Comparison of ENCODE assay signal across 15 cellular contexts in genomic region chr16:69924041-69924775, GRCh38. TPM values are rescaled to one million over a fixed set of nuclear protein-coding genes. Genes with fewer than 3 reads are reported as not detected.
DNase-seq lines count a peak whose midpoint lies in the region; FAIRE-seq and TF ChIP-seq lines count a peak whose summit lies in the region.
"Had no signal": no experiment of that assay in that cellular context is flagged by ENCODE, and none has a peak within 500 bp of the region (broad histone marks: within the 10 kb centered on the region; RNA-seq: fewer than 3 reads in every experiment).

No MANE protein-coding gene starts in this region.

- intact Hi-C loops in endothelial cell of umbilical vein (cut with micrococcal nuclease) = no loop called here

- H3K9ac ChIP-seq in endothelial cell of umbilical vein (replicated peaks; ENCODE audit: extremely low read depth, insufficient read depth, low read length) = peak overlapping the region; percentile 7

- TF ChIP-seq CTCF in Peyer's patch (IDR thresholded peaks at IDR 0.05) (no peak), endothelial cell of umbilical vein (IDR thresholded peaks at IDR 0.05; ENCODE audit: extremely low read depth in 1 of 2, insufficient read depth in 1 of 2, low read depth in 1 of 2, low read length in 2 of 2) (no peak), neural crest cell (conservative IDR thresholded peaks at IDR 0.05) (no peak), type B pancreatic cell (conservative IDR thresholded peaks at IDR 0.05) (no peak)

- H3K27me3 ChIP-seq in Peyer's patch (no peaks in the 10 kb centered on the region), endothelial cell of umbilical vein (ENCODE audit: control insufficient read depth in 2 of 2, insufficient read depth in 2 of 2, low read length in 2 of 2) (no peaks in the 10 kb centered on the region)
- H3K27me3 ChIP-seq: SJSA1 had no signal

- H2AFZ ChIP-seq in endothelial cell of umbilical vein (ENCODE audit: low read depth, low read length) = no peak overlapping the region

- H3K79me2 ChIP-seq in endothelial cell of umbilical vein (ENCODE audit: control insufficient read depth, insufficient read depth, low read length) = no peaks in the 10 kb centered on the region

- H3K27ac ChIP-seq in Peyer's patch (peak overlapping the region in 3 of 4 donors; percentile 30 to 70 (median 30)), endothelial cell of umbilical vein (ENCODE audit: insufficient read depth, low read depth, low read length) (no peak overlapping the region)

- CTCF ChIA-PET in endothelial cell of umbilical vein (lab: Charles Lee) = interaction anchor here (12.4 kb wide), 1 partner anchor 128 kb away, joined by 320 read pairs; no protein-coding TSS in a partner anchor

- H3K9me3 ChIP-seq in Peyer's patch (no peaks in the 10 kb centered on the region), endothelial cell of umbilical vein (replicated peaks; ENCODE audit: control insufficient read depth, insufficient read depth, low read length) (no peaks in the 10 kb centered on the region)
- H3K9me3 ChIP-seq: SJSA1 had no signal

- no peak overlapping the region for H3K4me2 ChIP-seq in endothelial cell of umbilical vein (ENCODE audit: insufficient read depth, low read length)

- H3K27ac Mint-ChIP-seq in neural crest cell (ENCODE audit: unreplicated experiment) (no peak overlapping the region), type B pancreatic cell (peak overlapping the region; percentile 48)
- H3K27ac Mint-ChIP-seq: activated naive CD4-positive, alpha-beta T cell treated with anti-CD3 and anti-CD28 coated beads for 36 hours had no signal

- H3K27me3 Mint-ChIP-seq in neural crest cell (ENCODE audit: low read depth) (no peaks in the 10 kb centered on the region), type B pancreatic cell (no peaks in the 10 kb centered on the region)
- H3K27me3 Mint-ChIP-seq: naive thymus-derived CD4-positive, alpha-beta T cell had no signal

- H3K36me3 ChIP-seq in Peyer's patch = peaks cover 0 to 15% (median 0%) of the 10 kb centered on the region in 3 donors
- peaks cover 0 to 2% of the 10 kb centered on the region in 2 experiments for H3K36me3 ChIP-seq in endothelial cell of umbilical vein (ENCODE audit: control insufficient read depth in 2 of 2, extremely low read depth in 1 of 2, insufficient read depth in 2 of 2, low read length in 2 of 2)

- H3K4me3 Mint-ChIP-seq in neural crest cell (peak overlapping the region; percentile 64), type B pancreatic cell (no peak overlapping the region)
- H3K4me3 Mint-ChIP-seq: activated naive CD4-positive, alpha-beta T cell treated with anti-CD3 and anti-CD28 coated beads for 36 hours; naive thymus-derived CD4-positive, alpha-beta T cell had no signal

- H3K36me3 Mint-ChIP-seq in neural crest cell (ENCODE audit: low read depth) (peaks cover 7% of the 10 kb centered on the region), type B pancreatic cell (peaks cover 3% of the 10 kb centered on the region)

- no peaks in the 10 kb centered on the region for H4K20me1 ChIP-seq in endothelial cell of umbilical vein (replicated peaks; ENCODE audit: control insufficient read depth, extremely low read depth, insufficient read depth, low read length)

- no peaks in the 10 kb centered on the region for H3K4me1 ChIP-seq in Peyer's patch
- H3K4me1 ChIP-seq in endothelial cell of umbilical vein (ENCODE audit: control insufficient read depth, extremely low read depth, insufficient read depth, low read length) = peaks cover 8% of the 10 kb centered on the region

- DNase-seq in Peyer's patch (no peak), endothelial cell of umbilical vein (ENCODE audit: low read depth, low spot score) (no peak), neural crest cell (ENCODE audit: low read depth, low spot score) (no peak), type B pancreatic cell (ENCODE audit: extremely low spot score, unreplicated experiment) (no peak), epidermal melanocyte (ENCODE audit: insufficient read length, low spot score) (no peak), DMS153 treated with DMSO at 0.1 percent for 48 hours (lab: John Stamatoyannopoulos, UW; ENCODE audit: unreplicated experiment) (no peak)
- no peak for DNase-seq in stimulated activated naive CD4-positive, alpha-beta T cell (lab: John Stamatoyannopoulos, UW)
- DNase-seq: activated CD8-positive, alpha-beta memory T cell treated with anti-CD3 and anti-CD28 coated beads, Interleukin-2, amount 50 U/mL, for 48 hours; activated naive CD4-positive, alpha-beta T cell treated with anti-CD3 and anti-CD28 coated beads for 36 hours; caudate nucleus; naive thymus-derived CD4-positive, alpha-beta T cell; NCI-H2171; T-helper 9 cell had no signal

- H3K9me1 ChIP-seq in endothelial cell of umbilical vein (replicated peaks; ENCODE audit: control insufficient read depth, extremely low read depth, insufficient read depth, low read length) = no peaks in the 10 kb centered on the region

- POLR2A ChIA-PET in endothelial cell of umbilical vein (lab: Charles Lee) = no interaction called here

- H3K9me3 Mint-ChIP-seq in neural crest cell (no peaks in the 10 kb centered on the region), type B pancreatic cell (no peaks in the 10 kb centered on the region)
- H3K9me3 Mint-ChIP-seq: activated naive CD4-positive, alpha-beta T cell treated with anti-CD3 and anti-CD28 coated beads for 36 hours had no signal

- FAIRE-seq in endothelial cell of umbilical vein (lab: Jason Lieb, UNC) = no peak
- FAIRE-seq: H54 had no signal

- peaks cover 26% of the 10 kb centered on the region for H3K4me1 Mint-ChIP-seq in neural crest cell
- H3K4me1 Mint-ChIP-seq in type B pancreatic cell (ENCODE audit: unreplicated experiment) = peaks cover 25% of the 10 kb centered on the region

- no peak for TF ChIP-seq POLR2A in Peyer's patch (IDR thresholded peaks at IDR 0.05)
- TF ChIP-seq POLR2A in endothelial cell of umbilical vein (IDR thresholded peaks at IDR 0.05; ENCODE audit: low read depth, low read length) = no peak

- no peak overlapping the region for H3K4me3 ChIP-seq in Peyer's patch
- H3K4me3 ChIP-seq in endothelial cell of umbilical vein (replicated peaks in 1 of 3; ENCODE audit: insufficient read depth in 1 of 3, low read depth in 1 of 3, low read length in 3 of 3) = no peak overlapping the region

- BruUV-seq in endothelial cell of umbilical vein (replicated peaks; lab: Mats Ljungman, UMichigan) = no TSS peak

- dilution Hi-C loops in endothelial cell of umbilical vein (cut with MboI; ENCODE audit: extremely low pct_ligation_motif_present, low sequenced_read_pairs) = no loop called here

TF ChIP-seq in endothelial cell of umbilical vein, 7 proteins besides CTCF, POLR2A, EP300 and RAD21:
- no peak for TF ChIP-seq EZH2 (IDR thresholded peaks at IDR 0.05; ENCODE audit: borderline replicate concordance, low read depth, low read length, severe bottlenecking)
- no peak for TF ChIP-seq MYC (IDR thresholded peaks at IDR 0.05; ENCODE audit: low read depth, low read length)
- TF ChIP-seq, protein P1, sequence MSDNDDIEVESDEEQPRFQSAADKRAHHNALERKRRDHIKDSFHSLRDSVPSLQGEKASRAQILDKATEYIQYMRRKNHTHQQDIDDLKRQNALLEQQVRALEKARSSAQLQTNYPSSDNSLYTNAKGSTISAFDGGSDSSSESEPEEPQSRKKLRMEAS (IDR thresholded peaks at IDR 0.05; ENCODE audit: insufficient read depth, insufficient read length) = no peak
- TF ChIP-seq JUN (IDR thresholded peaks at IDR 0.05; ENCODE audit: borderline replicate concordance, insufficient read depth, insufficient read length, low read depth) = no peak
- no peak for TF ChIP-seq POLR2AphosphoS5 (IDR thresholded peaks at IDR 0.05; ENCODE audit: insufficient read depth, low read depth, low read length)

RNA-seq across cellular contexts. Expression of gene CLEC18A, which starts 26.9 kb away (rescaled TPM):
- 1 to 10 TPM in 3 of 4 donors, under 1 TPM in 1; 0.83 to 9.9 (median 4.9) TPM for total RNA-seq in Peyer's patch
- 0.46 and 0.51 TPM in 2 replicates for total RNA-seq in endothelial cell of umbilical vein
- 0.35 and 0.65 TPM in 2 replicates for polyA plus RNA-seq in endothelial cell of umbilical vein
- 0.04 TPM in 2 replicates for polyA plus RNA-seq in endothelial cell of umbilical vein (2011; cell fraction: cytosol; rRNA removed)
- polyA plus RNA-seq in endothelial cell of umbilical vein (2011; cell fraction: nucleus; rRNA removed) = 2.2 and 3.4 TPM in 2 replicates
- polyA plus RNA-seq in endothelial cell of umbilical vein (2012) = 0.18 and 0.36 TPM in 2 replicates
- 0.42 and 0.75 TPM in 2 replicates for polyA minus RNA-seq in endothelial cell of umbilical vein
- polyA minus RNA-seq in endothelial cell of umbilical vein (2011; cell fraction: cytosol; rRNA and poly(A)+ RNA removed) = not detected
- polyA minus RNA-seq in endothelial cell of umbilical vein (2011; cell fraction: nucleus; rRNA and poly(A)+ RNA removed) = 1.6 and 1.7 TPM in 2 replicates
- 3.1 and 3.8 TPM in 2 replicates for total RNA-seq in neural crest cell
- 2.6 and 5.4 TPM in 2 replicates for total RNA-seq in type B pancreatic cell (ENCODE audit: low replicate concordance)
- total RNA-seq: SJSA1 had no signal
- polyA plus RNA-seq: naive thymus-derived CD4-positive, alpha-beta T cell had no signal
